Comparison of ENCODE assay signal across 8 cellular contexts in the genomic region with DNA sequence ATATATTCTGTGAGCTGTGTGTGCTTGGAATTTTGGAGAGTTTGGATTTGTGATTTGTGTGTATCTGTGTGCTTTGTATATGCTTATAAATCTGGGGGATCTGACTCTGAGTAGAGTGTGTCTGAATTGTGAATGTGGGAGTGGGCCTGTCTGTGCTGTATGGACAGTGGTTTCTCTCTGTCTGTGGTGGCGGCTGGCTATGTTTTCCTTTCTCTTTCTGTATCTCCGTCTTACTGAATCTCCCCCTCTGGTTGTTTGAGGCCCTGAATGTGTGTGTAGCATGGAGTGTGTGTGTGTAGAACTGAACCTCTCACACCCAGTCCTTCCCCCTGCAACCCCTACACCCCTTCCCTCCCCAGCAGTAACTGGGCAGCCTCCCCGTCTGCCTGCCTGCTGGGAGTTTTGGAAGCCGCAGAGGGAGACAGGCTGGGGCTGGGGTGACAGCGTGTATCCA. TPM values are rescaled to one million over a fixed set of nuclear protein-coding genes. Genes with fewer than 3 reads are reported as not detected.
DNase-seq lines count a peak whose midpoint lies in the region; FAIRE-seq and TF ChIP-seq lines count a peak whose summit lies in the region.

No MANE protein-coding gene starts in this region.

- H3K4me1 ChIP-seq in kidney (ENCODE audit: control insufficient read depth in 1 of 2, insufficient read depth in 1 of 2, low read depth in 1 of 2, low read length in 2 of 2), result peaks cover 53 to 55% of the 10 kb centered on the region in 2 donors
- peaks cover 46% of the 10 kb centered on the region for H3K4me1 ChIP-seq in thymus (ENCODE audit: control insufficient read depth, insufficient read depth, low read length)

- no peak overlapping the region for H3K27ac Mint-ChIP-seq in activated T-helper 2 cell treated with anti-CD3 and anti-CD28 coated beads, Interferon-gamma antibody, Interleukin-2, Interleukin-4, amounts not matched to agents 10 μg/mL and 5 μg/mL and 100 μg/mL, durations not matched to agents 14 hours and 24 hours and 36 hours
- H3K27ac Mint-ChIP-seq in activated naive CD4-positive, alpha-beta T cell treated with anti-CD3 and anti-CD28 coated beads for 36 hours, result no peak overlapping the region

- WGBS in thymus, result 44% methylated on average over 5 of the region's 5 CpGs

- peak; percentile 63 for DNase-seq in GM10248 (ENCODE audit: extremely low spot score)
- DNase-seq in HFF-Myc (ENCODE audit: extremely low read depth, low read depth), result no peak
- no peak for DNase-seq in WERI-Rb-1
- no peak for DNase-seq in kidney
- no peak for DNase-seq in activated T-helper 2 cell treated with anti-CD3 and anti-CD28 coated beads, Interferon-gamma antibody, Interleukin-2, Interleukin-4, amounts not matched to agents 10 μg/mL and 5 μg/mL and 100 μg/mL, durations not matched to agents 14 hours and 24 hours and 36 hours (ENCODE audit: low spot score)
- no peak for DNase-seq in SIG-M5 treated with dmso at 0.1 percent for 504 hours (lab: John Stamatoyannopoulos, UW; ENCODE audit: unreplicated experiment)
- DNase-seq in activated naive CD4-positive, alpha-beta T cell treated with anti-CD3 and anti-CD28 coated beads for 36 hours, result no peak

- H3K27me3 ChIP-seq in WERI-Rb-1 (ENCODE audit: insufficient read depth, low read depth, severe bottlenecking) (no peaks in the 10 kb centered on the region), thymus (ENCODE audit: control insufficient read depth, insufficient read depth) (no peaks in the 10 kb centered on the region)

- intact Hi-C loops in kidney (cut with DNase I), result no loop called here
- intact Hi-C loops in activated T-helper 2 cell treated with anti-CD3 and anti-CD28 coated beads, Interferon-gamma antibody, Interleukin-2, Interleukin-4, amounts not matched to agents 10 μg/mL and 5 μg/mL and 100 μg/mL, durations not matched to agents 14 hours and 24 hours and 36 hours (cut with micrococcal nuclease), result loop anchor here (2.0 to 5.0 kb wide), 2 partner anchors 16 to 59 kb away; no protein-coding TSS in a partner anchor
- intact Hi-C loops in activated naive CD4-positive, alpha-beta T cell treated with anti-CD3 and anti-CD28 coated beads for 36 hours (cut with micrococcal nuclease), result loop anchor here (1.0 kb wide), 1 partner anchor 17 kb away; no protein-coding TSS in a partner anchor

- H3K9me3 ChIP-seq in WERI-Rb-1 (ENCODE audit: severe bottlenecking) (no peaks in the 10 kb centered on the region), kidney (ENCODE audit: control insufficient read depth in 1 of 2, low read length in 2 of 2) (no peaks in the 10 kb centered on the region), thymus (ENCODE audit: control insufficient read depth) (no peaks in the 10 kb centered on the region)

- peak overlapping the region; percentile 60 for H3K27ac ChIP-seq in WERI-Rb-1
- H3K27ac ChIP-seq in kidney (ENCODE audit: low read depth in 2 of 2, low read length in 2 of 2), result peak overlapping the region; percentile 89 to 90
- peak overlapping the region; percentile 71 for H3K27ac ChIP-seq in thymus (ENCODE audit: low read depth)

- peak overlapping the region; percentile 29 for H3K4me3 ChIP-seq in HFF-Myc (replicated peaks; ENCODE audit: low read depth, low read length)
- no peak overlapping the region for H3K4me3 ChIP-seq in WERI-Rb-1 (ENCODE audit: low read depth, low read length)
- peak overlapping the region; percentile 53 to 55 for H3K4me3 ChIP-seq in kidney (ENCODE audit: low read length in 2 of 2)
- H3K4me3 ChIP-seq in thymus (ENCODE audit: low read length), result no peak overlapping the region

- no peak for TF ChIP-seq CTCF in GM10248 (IDR thresholded peaks at IDR 0.05; ENCODE audit: control extremely low read depth, extremely low read depth, low read depth, missing control alignments)
- TF ChIP-seq CTCF in HFF-Myc (IDR thresholded peaks at IDR 0.05; ENCODE audit: low read depth, low read length, missing control alignments), result no peak
- TF ChIP-seq CTCF in WERI-Rb-1 (IDR thresholded peaks at IDR 0.05; ENCODE audit: low read depth, low read length), result no peak
- no peak for TF ChIP-seq CTCF in kidney (IDR thresholded peaks at IDR 0.05; ENCODE audit: borderline replicate concordance, extremely low read depth, insufficient read depth)

- peak overlapping the region; percentile 45 to 65 for H3K9ac ChIP-seq in kidney (ENCODE audit: low read length in 2 of 2)

- H3K9me3 Mint-ChIP-seq in activated T-helper 2 cell treated with anti-CD3 and anti-CD28 coated beads, Interferon-gamma antibody, Interleukin-2, Interleukin-4, amounts not matched to agents 10 μg/mL and 5 μg/mL and 100 μg/mL, durations not matched to agents 14 hours and 24 hours and 36 hours, result no peaks in the 10 kb centered on the region
- H3K9me3 Mint-ChIP-seq in activated naive CD4-positive, alpha-beta T cell treated with anti-CD3 and anti-CD28 coated beads for 36 hours, result no peaks in the 10 kb centered on the region

- POLR2A ChIA-PET in GM10248 (lab: Yijun Ruan, JAX), result interaction anchor here (1.1 to 1.8 kb wide), 2 partner anchors 16 to 95 kb away, joined by 5 to 6 read pairs; no protein-coding TSS in a partner anchor

- no peak overlapping the region for H3K4me3 Mint-ChIP-seq in activated T-helper 2 cell treated with anti-CD3 and anti-CD28 coated beads, Interferon-gamma antibody, Interleukin-2, Interleukin-4, amounts not matched to agents 10 μg/mL and 5 μg/mL and 100 μg/mL, durations not matched to agents 14 hours and 24 hours and 36 hours (ENCODE audit: low read depth)
- no peak overlapping the region for H3K4me3 Mint-ChIP-seq in activated naive CD4-positive, alpha-beta T cell treated with anti-CD3 and anti-CD28 coated beads for 36 hours

- no peak for FAIRE-seq in kidney (lab: Jason Lieb, UNC)

- H3K27me3 Mint-ChIP-seq in activated T-helper 2 cell treated with anti-CD3 and anti-CD28 coated beads, Interferon-gamma antibody, Interleukin-2, Interleukin-4, amounts not matched to agents 10 μg/mL and 5 μg/mL and 100 μg/mL, durations not matched to agents 14 hours and 24 hours and 36 hours (ENCODE audit: low read depth), result peaks cover 33% of the 10 kb centered on the region
- peaks cover 42% of the 10 kb centered on the region for H3K27me3 Mint-ChIP-seq in activated naive CD4-positive, alpha-beta T cell treated with anti-CD3 and anti-CD28 coated beads for 36 hours (ENCODE audit: low read depth)

- H3K36me3 Mint-ChIP-seq in activated T-helper 2 cell treated with anti-CD3 and anti-CD28 coated beads, Interferon-gamma antibody, Interleukin-2, Interleukin-4, amounts not matched to agents 10 μg/mL and 5 μg/mL and 100 μg/mL, durations not matched to agents 14 hours and 24 hours and 36 hours (ENCODE audit: low read depth), result no peaks in the 10 kb centered on the region
- H3K36me3 Mint-ChIP-seq in activated naive CD4-positive, alpha-beta T cell treated with anti-CD3 and anti-CD28 coated beads for 36 hours (ENCODE audit: low read depth), result no peaks in the 10 kb centered on the region

- peaks cover 40% of the 10 kb centered on the region for H3K36me3 ChIP-seq in WERI-Rb-1
- no peaks in the 10 kb centered on the region for H3K36me3 ChIP-seq in kidney (ENCODE audit: control insufficient read depth in 1 of 2, insufficient read depth in 2 of 2, low read length in 2 of 2)
- no peaks in the 10 kb centered on the region for H3K36me3 ChIP-seq in thymus (ENCODE audit: control insufficient read depth, insufficient read depth)

- CTCF ChIA-PET in GM10248 (lab: Yijun Ruan, JAX), result interaction anchor here (1.4 to 15.5 kb wide), 4 partner anchors 16 to 112 kb away, joined by 3 to 229 read pairs (median 68); no protein-coding TSS in a partner anchor
- CTCF ChIA-PET in activated naive CD4-positive, alpha-beta T cell treated with anti-CD3 and anti-CD28 coated beads for 36 hours (lab: Charles Lee), result interaction anchor here (0.8 to 2.9 kb wide), 4 partner anchors 18 to 312 kb away, joined by 3 to 9 read pairs (median 3); no protein-coding TSS in a partner anchor

- peaks cover 25% of the 10 kb centered on the region for H3K4me1 Mint-ChIP-seq in activated T-helper 2 cell treated with anti-CD3 and anti-CD28 coated beads, Interferon-gamma antibody, Interleukin-2, Interleukin-4, amounts not matched to agents 10 μg/mL and 5 μg/mL and 100 μg/mL, durations not matched to agents 14 hours and 24 hours and 36 hours (ENCODE audit: low read depth)
- peaks cover 29% of the 10 kb centered on the region for H3K4me1 Mint-ChIP-seq in activated naive CD4-positive, alpha-beta T cell treated with anti-CD3 and anti-CD28 coated beads for 36 hours (ENCODE audit: low read depth)

RNA-seq across cellular contexts. Expression of gene CXXC5, which starts 4.7 kb away (rescaled TPM):
- 122 TPM for total RNA-seq in kidney
- polyA plus RNA-seq in kidney (ENCODE audit: insufficient read depth, low read depth, low replicate concordance) (116 TPM), thymus (47.9 TPM)
- 1.3 and 2.9 TPM in 2 replicates for total RNA-seq in activated T-helper 2 cell treated with anti-CD3 and anti-CD28 coated beads, Interferon-gamma antibody, Interleukin-2, Interleukin-4, amounts not matched to agents 10 μg/mL and 5 μg/mL and 100 μg/mL, durations not matched to agents 14 hours and 24 hours and 36 hours
- total RNA-seq in activated naive CD4-positive, alpha-beta T cell treated with anti-CD3 and anti-CD28 coated beads for 36 hours, result 1 to 10 TPM; 1.2 to 1.7 TPM

Comparison
In these comparisons a context has a peak if more than half of its experiments do, and no peak if none do; other contexts are left out.
1. H3K4me3 ChIP-seq: peak in HFF-Myc (single experiment) and kidney (2 of 2); none in WERI-Rb-1 (single experiment) and thymus (single experiment).
2. RNA of gene CXXC5, which starts 4.7 kb away (total RNA-seq): 122 TPM in kidney (single experiment); 1.2 to 1.7 TPM in activated naive CD4-positive, alpha-beta T cell treated with anti-CD3 and anti-CD28 coated beads for 36 hours and 1.3 to 2.9 TPM in activated T-helper 2 cell treated with anti-CD3 and anti-CD28 coated beads, Interferon-gamma antibody, Interleukin-2, Interleukin-4, amounts not matched to agents 10 μg/mL and 5 μg/mL and 100 μg/mL, durations not matched to agents 14 hours and 24 hours and 36 hours; every median in the first group is over 10 times any median in the second.
3. Peak in every context shown above with its lines, with median percentiles within 50 percentile points of each other: H3K27ac ChIP-seq.